In genomic region chr2:182426082-182426914, GRCh38 we compare ENCODE assay signal across 11 cellular contexts. TPM values are rescaled to one million over a fixed set of nuclear protein-coding genes. Genes with fewer than 3 reads are reported as not detected.
A peak's percentile ranks its signal among the peaks of the same experiment; 100 is the strongest.
DNase-seq lines count a peak whose midpoint lies in the region; ATAC-seq, FAIRE-seq and TF ChIP-seq lines count a peak whose summit lies in the region.
"Had no signal": no experiment of that assay in that cellular context is flagged by ENCODE, and none has a peak within 500 bp of the region (broad histone marks: within the 10 kb centered on the region; RNA-seq: fewer than 3 reads in every experiment).

No MANE protein-coding gene starts in this region.

- no peak for TF ChIP-seq CTCF in lower lobe of right lung (IDR thresholded peaks at IDR 0.05)

- H3K4me3 ChIP-seq in endocrine pancreas (ENCODE audit: control insufficient read depth, insufficient read depth, low read length) (peak overlapping the region; percentile 29), lower lobe of right lung (peak overlapping the region; percentile 44), stomach smooth muscle (ENCODE audit: low read length in 2 of 2) (peak overlapping the region; percentile 48 to 76)

- H3K27me3 ChIP-seq in endocrine pancreas (ENCODE audit: control insufficient read depth, insufficient read depth, low read length) (no peaks in the 10 kb centered on the region), lower lobe of right lung (ENCODE audit: low read depth) (no peaks in the 10 kb centered on the region), stomach smooth muscle (ENCODE audit: control insufficient read depth in 1 of 2, insufficient read depth in 2 of 2, low read length in 2 of 2) (no peaks in the 10 kb centered on the region)

- no peak for FAIRE-seq in HTR-8/SVneo (lab: Jason Lieb, UNC)

- ATAC-seq in lower lobe of right lung, result peak; percentile 45 to 49
- no peak for ATAC-seq in GM21381 (IDR thresholded peaks at IDR 0.05; ENCODE audit: unreplicated experiment)
- ATAC-seq in GM18861 (IDR thresholded peaks at IDR 0.05; ENCODE audit: unreplicated experiment), result no peak

- H3K4me1 ChIP-seq in endocrine pancreas (ENCODE audit: control insufficient read depth, insufficient read depth, low read length) (no peaks in the 10 kb centered on the region), lower lobe of right lung (no peaks in the 10 kb centered on the region), stomach smooth muscle (ENCODE audit: control insufficient read depth, insufficient read depth, low read length) (no peaks in the 10 kb centered on the region)

- intact Hi-C loops in lower lobe of right lung (cut with DNase I), result no loop called here

- H3K36me3 ChIP-seq in endocrine pancreas (ENCODE audit: control insufficient read depth, insufficient read depth, low read length), result no peaks in the 10 kb centered on the region
- no peaks in the 10 kb centered on the region for H3K36me3 ChIP-seq in lower lobe of right lung
- H3K36me3 ChIP-seq in stomach smooth muscle (ENCODE audit: control insufficient read depth in 2 of 2, insufficient read depth in 2 of 2, low read length in 2 of 2), result no peaks in the 10 kb centered on the region

- H3K9ac ChIP-seq in endocrine pancreas (ENCODE audit: control insufficient read depth, insufficient read depth, low read length) (no peak overlapping the region), stomach smooth muscle (ENCODE audit: low read length in 2 of 2) (peak overlapping the region; percentile 52 to 63)

- peak overlapping the region; percentile 22 for H3K27ac ChIP-seq in lower lobe of right lung
- H3K27ac ChIP-seq in stomach smooth muscle (ENCODE audit: low read length), result peak overlapping the region; percentile 42

- H3K9me3 ChIP-seq in endocrine pancreas (ENCODE audit: control insufficient read depth, low read length), result no peaks in the 10 kb centered on the region
- H3K9me3 ChIP-seq in lower lobe of right lung, result no peaks in the 10 kb centered on the region
- no peaks in the 10 kb centered on the region for H3K9me3 ChIP-seq in stomach smooth muscle (ENCODE audit: control insufficient read depth in 2 of 2, low read length in 2 of 2)

- DNase-seq in Kasumi-1 (lab: John Stamatoyannopoulos, UW), result peak; percentile 61 to 64
- DNase-seq in lower lobe of right lung, result no peak
- DNase-seq in NCI-H2081 (lab: John Stamatoyannopoulos, UW), result no peak
- DNase-seq in HTR-8/SVneo (ENCODE audit: insufficient read length, low spot score), result no peak
- DNase-seq: activated naive CD4-positive, alpha-beta T cell treated with anti-CD3 and anti-CD28 coated beads for 36 hours; erythroblast had no signal

RNA-seq across cellular contexts. Expression of gene PDE1A, which starts 0.5 kb away (rescaled TPM):
- total RNA-seq in lower lobe of right lung, result 5.2 TPM
- total RNA-seq: activated naive CD4-positive, alpha-beta T cell treated with anti-CD3 and anti-CD28 coated beads for 36 hours; mononuclear cell had no signal

Comparison
In these comparisons a context has a peak if more than half of its experiments do, and no peak if none do; other contexts are left out.
1. DNase-seq: peak in Kasumi-1 (2 of 2); none in lower lobe of right lung (single experiment), NCI-H2081 (0 of 2) and HTR-8/SVneo (single experiment).
2. ATAC-seq: peak in lower lobe of right lung (2 of 2); none in GM21381 (single experiment) and GM18861 (single experiment).
3. Peak in every context shown above with its lines, with median percentiles within 50 percentile points of each other: H3K4me3 ChIP-seq.